8 cellular contexts compared by ENCODE assay signal in the genomic region with DNA sequence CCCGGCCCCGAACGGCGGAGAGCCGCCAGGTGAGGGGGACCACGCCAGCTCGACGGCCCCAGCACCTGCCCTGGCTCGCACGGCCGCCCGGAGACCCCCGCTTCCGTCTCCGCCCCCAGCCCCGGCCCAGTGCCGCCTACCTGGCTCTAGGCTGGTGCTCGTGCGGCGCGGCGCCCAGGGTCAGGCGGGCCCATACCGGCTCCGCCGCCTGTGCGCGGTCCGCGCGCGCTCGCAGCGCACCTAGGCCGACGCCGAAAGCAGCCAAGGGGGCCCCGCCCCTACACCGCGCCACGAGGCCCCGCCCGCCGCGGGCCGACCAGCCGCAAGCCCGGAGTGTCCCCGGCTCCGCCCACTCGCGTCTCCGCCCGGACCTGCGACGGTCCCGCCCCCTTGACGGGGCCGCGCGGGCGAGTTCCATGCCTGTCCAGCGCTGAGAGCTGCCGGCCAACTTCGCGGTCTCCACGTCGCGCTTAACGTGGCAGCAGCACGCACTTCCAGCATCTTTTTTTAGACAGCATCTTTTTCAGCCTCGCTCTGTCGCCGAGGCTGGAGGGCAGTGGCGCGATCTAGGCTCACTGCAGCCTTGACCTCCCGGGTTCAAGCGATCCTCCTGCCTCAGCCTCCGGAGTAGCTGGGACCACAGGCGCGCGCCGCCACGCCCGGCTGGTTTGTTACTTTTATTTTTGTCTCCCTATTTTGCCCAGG. TPM values are rescaled to one million over a fixed set of nuclear protein-coding genes. Genes with fewer than 3 reads are reported as not detected.
DNase-seq lines count a peak whose midpoint lies in the region; TF ChIP-seq lines count a peak whose summit lies in the region.

A gene with protein sequence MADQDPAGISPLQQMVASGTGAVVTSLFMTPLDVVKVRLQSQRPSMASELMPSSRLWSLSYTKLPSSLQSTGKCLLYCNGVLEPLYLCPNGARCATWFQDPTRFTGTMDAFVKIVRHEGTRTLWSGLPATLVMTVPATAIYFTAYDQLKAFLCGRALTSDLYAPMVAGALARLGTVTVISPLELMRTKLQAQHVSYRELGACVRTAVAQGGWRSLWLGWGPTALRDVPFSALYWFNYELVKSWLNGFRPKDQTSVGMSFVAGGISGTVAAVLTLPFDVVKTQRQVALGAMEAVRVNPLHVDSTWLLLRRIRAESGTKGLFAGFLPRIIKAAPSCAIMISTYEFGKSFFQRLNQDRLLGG (minus strand): TSS at position 253 of the 705 bp plus-strand sequence. CDS start 1,261 bp downstream, outside the sequence.

- H3K9me3 ChIP-seq in neural cell (ENCODE audit: low read length) (no peaks in the 10 kb centered on the region), stomach (no peaks in the 10 kb centered on the region)

- no peak within 1 kb of the TSS for H2AFZ ChIP-seq in neural cell (ENCODE audit: low read depth, low read length)

- no peaks in the 10 kb centered on the region for H3F3A ChIP-seq in neural cell (ENCODE audit: insufficient read depth, low read length, poor library complexity, severe bottlenecking)

- H3K9ac ChIP-seq in neural cell (ENCODE audit: low read length): peak within 1 kb of the TSS; percentile 69

- peak; percentile 60 for TF ChIP-seq RAD21 in neural cell (conservative IDR thresholded peaks at IDR 0.05)

- no peak for TF ChIP-seq POLR2A in stomach (IDR thresholded peaks at IDR 0.05)

- H3K4me1 ChIP-seq in stomach: peaks cover 18 to 41% (median 34%) of the 10 kb centered on the region in 4 donors

- peak within 1 kb of the TSS; percentile 78 for H3K4me2 ChIP-seq in neural cell (ENCODE audit: low read length)

- intact Hi-C loops in stomach (cut with DNase I; ENCODE audit: low total_unique reads): loop anchor here (5.0 kb wide), 1 partner anchor 112 kb away; no protein-coding TSS in a partner anchor

- H3K27me3 ChIP-seq in H7 (ENCODE audit: control insufficient read depth, insufficient read depth, low read length): no peaks in the 10 kb centered on the region; the same call in 1 of the 2 replicates
- peaks cover 7% of the 10 kb centered on the region for H3K27me3 ChIP-seq in neural cell (ENCODE audit: insufficient read depth, low read depth, low read length)
- no peaks in the 10 kb centered on the region for H3K27me3 ChIP-seq in stomach

- DNase-seq in ELR (ENCODE audit: low read depth) (peak; percentile 96), H7 (peak; percentile 98), M059J (ENCODE audit: low read depth) (peak; percentile 86), SHP77 (lab: John Stamatoyannopoulos, UW) (peak; percentile 92 to 94), activated gamma-delta T cell (lab: John Stamatoyannopoulos, UW) (peak; percentile 94), fibroblast of the conjunctiva (ENCODE audit: low read depth) (peak; percentile 83), stomach (peak; percentile 97)

- TF ChIP-seq CTCF in neural cell (IDR thresholded peaks at IDR 0.05; ENCODE audit: poor library complexity, severe bottlenecking) (peak; percentile 20), stomach (IDR thresholded peaks at IDR 0.05) (peak in 1 of 7 experiments; percentile 11)

- H3K79me2 ChIP-seq in neural cell (replicated peaks; ENCODE audit: insufficient read depth, low read length): peaks cover 5% of the 10 kb centered on the region

- no peaks in the 10 kb centered on the region for H3K9me2 ChIP-seq in neural cell (ENCODE audit: insufficient read depth, low read length)

- H3K27ac ChIP-seq in neural cell (ENCODE audit: low read length): no peak within 1 kb of the TSS
- peak within 1 kb of the TSS; percentile 90 to 97 (median 96) for H3K27ac ChIP-seq in stomach

- WGBS in stomach, 5 donors: 0% methylated on average over 28 to 85 of the region's 85 CpGs

- H3K4me3 ChIP-seq in H7 (ENCODE audit: insufficient read depth, low read depth, low read length): peak within 1 kb of the TSS; percentile 97
- peak within 1 kb of the TSS; percentile 95 for H3K4me3 ChIP-seq in neural cell (ENCODE audit: low read length)
- H3K4me3 ChIP-seq in stomach: peak within 1 kb of the TSS; percentile 96 to 99 (median 98)

- no peaks in the 10 kb centered on the region for H4K20me1 ChIP-seq in neural cell (ENCODE audit: insufficient read depth)

- H3K36me3 ChIP-seq in H7 (replicated peaks; ENCODE audit: control insufficient read depth, insufficient read depth, low read length) (peaks cover 17% of the 10 kb centered on the region), neural cell (ENCODE audit: insufficient read depth, low read length) (no peaks in the 10 kb centered on the region), stomach (peaks cover 26 to 29% (median 28%) of the 10 kb centered on the region in 4 donors)

- TF ChIP-seq EP300 in neural cell (conservative IDR thresholded peaks at IDR 0.05; ENCODE audit: poor library complexity, severe bottlenecking): peak; percentile 47
- no peak for TF ChIP-seq EP300 in stomach (IDR thresholded peaks at IDR 0.05)

TF ChIP-seq in neural cell, 6 proteins besides CTCF, POLR2A, EP300 and RAD21:
- TF ChIP-seq MXI1 (conservative IDR thresholded peaks at IDR 0.05; ENCODE audit: poor library complexity, severe bottlenecking): peak; percentile 90
- no peak for TF ChIP-seq EZH2 (IDR thresholded peaks at IDR 0.05; ENCODE audit: borderline replicate concordance, insufficient read depth, low read length, poor library complexity, severe bottlenecking)
- TF ChIP-seq REST (IDR thresholded peaks at IDR 0.05; ENCODE audit: borderline replicate concordance): no peak
- peak; percentile 67 for TF ChIP-seq SMC3 (conservative IDR thresholded peaks at IDR 0.05; ENCODE audit: poor library complexity)
- peak; percentile 49 for TF ChIP-seq POLR2AphosphoS5 (IDR thresholded peaks at IDR 0.05)
- TF ChIP-seq TAF1 (IDR thresholded peaks at IDR 0.05; ENCODE audit: low read depth): no peak
TF ChIP-seq in neural cell: peak in this region for 3.

RNA-seq across cellular contexts. Expression of the gene that starts here (rescaled TPM):
- 281 and 295 TPM in 2 replicates for total RNA-seq in H7 (2014; rRNA removed; shearing (Covaris generic))
- total RNA-seq in M059J (2014; rRNA removed; shearing (Covaris generic)): 111 and 138 TPM in 2 replicates
- polyA plus RNA-seq in neural cell: 73.4 and 98.8 TPM in 2 replicates
- polyA minus RNA-seq in neural cell: 23.5 and 28.0 TPM in 2 replicates
- total RNA-seq in stomach: 100 to 1,000 TPM in 3 of 5 donors, 10 to 100 TPM in 2; 42.0 to 351 (median 133) TPM
- polyA plus RNA-seq in stomach: 100 to 1,000 TPM; 124 to 161 (median 135) TPM
